32 cellular contexts compared by ENCODE assay signal in the genomic region with DNA sequence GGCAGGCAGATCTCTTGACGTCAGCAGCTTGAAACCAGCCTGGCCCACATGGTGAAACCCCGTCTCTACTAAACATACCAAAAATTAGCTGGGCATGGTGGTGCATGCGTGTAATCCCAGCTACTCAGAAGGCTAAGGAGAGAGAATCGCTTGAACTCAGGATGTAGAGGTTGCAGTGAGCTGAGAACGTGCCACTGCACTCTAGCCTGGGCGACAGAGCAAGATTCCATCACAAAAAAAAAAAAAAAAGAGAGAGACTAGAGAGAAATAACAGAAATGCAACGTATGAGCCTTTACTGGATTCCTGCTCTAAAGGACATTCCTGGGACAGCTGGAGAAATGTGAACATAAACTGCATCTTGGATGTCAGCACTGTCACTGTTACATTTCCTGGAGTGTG.
"Had no signal": no experiment of that assay in that cellular context is flagged by ENCODE, and none has a peak within 500 bp of the region (broad histone marks: within the 10 kb centered on the region; RNA-seq: fewer than 3 reads in every experiment).

No MANE protein-coding gene starts in this region.

- H3K4me1 Mint-ChIP-seq: activated CD4-positive, alpha-beta T cell treated with anti-CD3 and anti-CD28 coated beads, Interleukin-2, amount 10 ng/mL, durations not matched to agents 24 days and 14 days; activated T-helper 17 cell treated with anti-CD3 and anti-CD28 coated beads, Interleukin-2, amount 50 U/mL, for 72 hours; brain; T-cell; T-helper 17 cell had no signal

- H3K4me3 ChIP-seq: PC-9 had no signal

- H2AFZ ChIP-seq: PC-9 had no signal

- H3K9ac ChIP-seq: KMS-11 had no signal

- H3K4me3 Mint-ChIP-seq: activated CD4-positive, alpha-beta T cell treated with anti-CD3 and anti-CD28 coated beads, Interleukin-2, amount 10 ng/mL, durations not matched to agents 24 days and 14 days; activated CD8-positive, alpha-beta T cell treated with anti-CD3 and anti-CD28 coated beads for 36 hours; activated T-cell treated with anti-CD3 and anti-CD28 coated beads, Interleukin-2, amount 50 U/mL, for 72 hours; activated T-helper 17 cell treated with anti-CD3 and anti-CD28 coated beads, Interleukin-2, amount 50 U/mL, for 72 hours; brain; T-cell; T-helper 17 cell had no signal

- H3K27ac ChIP-seq: KMS-11, PC-9, RWPE1 had no signal

- H3K9me3 Mint-ChIP-seq: activated CD4-positive, alpha-beta T cell treated with anti-CD3 and anti-CD28 coated beads, Interleukin-2, amount 10 ng/mL, durations not matched to agents 24 days and 14 days; activated CD8-positive, alpha-beta T cell treated with anti-CD3 and anti-CD28 coated beads for 36 hours; activated T-cell treated with anti-CD3 and anti-CD28 coated beads, Interleukin-2, amount 50 U/mL, for 72 hours; activated T-helper 17 cell treated with anti-CD3 and anti-CD28 coated beads, Interleukin-2, amount 50 U/mL, for 72 hours; T-cell had no signal

- H3K27ac Mint-ChIP-seq: activated CD4-positive, alpha-beta T cell treated with anti-CD3 and anti-CD28 coated beads, Interleukin-2, amount 10 ng/mL, durations not matched to agents 24 days and 14 days; activated CD8-positive, alpha-beta T cell treated with anti-CD3 and anti-CD28 coated beads for 36 hours; activated T-cell treated with anti-CD3 and anti-CD28 coated beads, Interleukin-2, amount 50 U/mL, for 72 hours; activated T-helper 17 cell treated with anti-CD3 and anti-CD28 coated beads, Interleukin-2, amount 50 U/mL, for 72 hours; T-cell; T-helper 17 cell had no signal

- H3K4me2 ChIP-seq: KMS-11, PC-9 had no signal

- H3K27me3 Mint-ChIP-seq: activated CD4-positive, alpha-beta T cell treated with anti-CD3 and anti-CD28 coated beads, Interleukin-2, amount 10 ng/mL, durations not matched to agents 24 days and 14 days; activated CD8-positive, alpha-beta T cell treated with anti-CD3 and anti-CD28 coated beads for 36 hours; activated T-helper 17 cell treated with anti-CD3 and anti-CD28 coated beads, Interleukin-2, amount 50 U/mL, for 72 hours; brain; T-cell; T-helper 17 cell had no signal

- DNase-seq: activated CD4-positive, alpha-beta T cell treated with anti-CD3 and anti-CD28 coated beads for 1 hour; activated CD4-positive, alpha-beta T cell treated with anti-CD3 and anti-CD28 coated beads, Interleukin-2, amount 10 ng/mL, durations not matched to agents 24 days and 14 days; activated CD4-positive, alpha-beta T cell treated with anti-CD3 and anti-CD28 coated beads, Interleukin-2, amount 50 U/mL, for 4 hours; activated CD4-positive, CD25-positive, alpha-beta regulatory T cell; activated CD8-positive, alpha-beta T cell treated with anti-CD3 and anti-CD28 coated beads for 36 hours; activated effector memory CD4-positive, alpha-beta T cell treated with anti-CD3 and anti-CD28 coated beads, Interleukin-2, amount 50 U/mL, for 16 hours; activated naive CD4-positive, alpha-beta T cell; activated naive CD4-positive, alpha-beta T cell treated with anti-CD3 and anti-CD28 coated beads, Interleukin-2, amount 50 U/mL, for 16 hours; activated T-cell treated with anti-CD3 and anti-CD28 coated beads, Interleukin-2, amount 50 U/mL, for 1 hour; activated T-cell treated with anti-CD3 and anti-CD28 coated beads, Interleukin-2, amount 50 U/mL, for 72 hours; caudate nucleus; MM.1S; MV-4-11; NCI-H1092; NCI-H1436 treated with DMSO at 0.1 percent for 48 hours; NCI-H1694 treated with DMSO at 0.1 percent for 48 hours; NCI-H2029; NCI-H510A; NCI-H526; NCI-H748 treated with DMSO at 0.1 percent for 48 hours; PC-9; SIG-M5; T-cell; T-helper 17 cell; T-helper 9 cell; WERI-Rb-1 had no signal

- ATAC-seq: activated CD8-positive, alpha-beta T cell treated with anti-CD3 and anti-CD28 coated beads for 36 hours; activated T-cell treated with anti-CD3 and anti-CD28 coated beads, Interleukin-2, amount 50 U/mL, for 72 hours; activated T-helper 17 cell treated with anti-CD3 and anti-CD28 coated beads, Interleukin-2, amount 50 U/mL, for 72 hours; Right ventricle myocardium inferior; SK-N-SH treated with all-trans-retinoic acid at 6 μM for 48 hours; T-cell; T-helper 17 cell had no signal
